In the genomic region with DNA sequence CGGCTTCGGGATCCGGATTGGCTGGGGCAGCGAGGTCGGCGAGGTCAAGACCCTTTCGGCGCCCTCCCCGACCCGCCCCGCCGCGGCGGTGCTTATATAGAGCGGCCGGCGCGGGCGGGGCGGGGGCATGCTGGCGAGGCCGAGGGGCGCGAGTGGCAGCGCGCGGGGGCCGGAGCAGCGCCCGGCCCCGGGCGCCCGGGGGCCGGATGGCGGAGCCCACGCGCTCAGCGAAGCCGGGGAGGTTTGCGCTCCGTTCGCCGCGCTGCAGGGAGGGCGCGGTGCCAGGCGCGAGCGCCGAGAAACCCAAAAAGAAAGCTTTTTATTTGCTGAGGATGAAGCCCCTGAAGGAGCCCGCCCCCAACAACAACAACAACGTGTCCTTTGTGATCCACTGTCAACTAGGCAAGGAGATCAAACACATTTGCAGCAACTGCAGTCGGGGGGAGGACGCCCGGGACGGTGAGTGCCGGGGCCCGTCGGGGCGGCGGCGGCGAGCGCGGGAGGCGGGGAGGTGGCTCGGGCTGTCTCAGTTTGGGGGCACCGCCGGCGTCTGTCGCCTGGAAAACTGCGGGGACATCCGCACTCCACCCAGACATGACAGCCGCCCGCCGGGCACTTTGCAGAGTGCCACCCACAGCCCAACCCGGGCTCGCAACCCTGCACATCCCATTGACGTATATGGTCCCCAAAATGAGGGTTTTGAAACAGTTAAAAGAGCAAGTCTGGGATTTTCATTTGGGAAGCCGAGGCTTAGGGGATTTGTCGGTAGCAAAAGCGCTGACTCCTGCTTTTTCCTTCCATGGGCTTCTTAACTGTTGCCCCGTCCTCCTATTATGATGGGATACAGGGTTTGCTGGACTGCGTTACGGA, we compare ENCODE assay signal across 9 cellular contexts.
A peak's percentile ranks its signal among the peaks of the same experiment; 100 is the strongest.
DNase-seq lines count a peak whose midpoint lies in the region; ATAC-seq and TF ChIP-seq lines count a peak whose summit lies in the region.
"Had no signal": no experiment of that assay in that cellular context is flagged by ENCODE, and none has a peak within 500 bp of the region (broad histone marks: within the 10 kb centered on the region; RNA-seq: fewer than 3 reads in every experiment).

No MANE protein-coding gene starts in this region.

- peak; percentile 36; the same call in 1 of the 2 replicates for ATAC-seq in Panc1
- no peak for ATAC-seq in HG03108 (IDR thresholded peaks at IDR 0.05; ENCODE audit: unreplicated experiment)
- ATAC-seq in HG03095 (IDR thresholded peaks at IDR 0.05; ENCODE audit: unreplicated experiment): no peak
- ATAC-seq in GM18498 (IDR thresholded peaks at IDR 0.05; ENCODE audit: unreplicated experiment): no peak
- ATAC-seq: HCT116 had no signal

- intact Hi-C loops in Panc1 (cut with micrococcal nuclease; ENCODE audit: unreplicated experiment): no loop called here
- intact Hi-C loops in ovary (cut with DNase I): no loop called here

- WGBS in ovary, 3 donors: 1 to 2% (median 2%) methylated on average over 57 to 85 of the region's 85 CpGs

- peaks cover 51% of the 10 kb centered on the region for H3K27me3 ChIP-seq in Panc1 (ENCODE audit: control insufficient read depth, insufficient read depth, low read length)
- H3K27me3 ChIP-seq in ovary: no peaks in the 10 kb centered on the region

- H3K9me3 ChIP-seq in Panc1 (ENCODE audit: control insufficient read depth, insufficient read depth, low read depth, low read length): no peaks in the 10 kb centered on the region
- H3K9me3 ChIP-seq in ovary: no peaks in the 10 kb centered on the region

- in situ Hi-C loops in Panc1 (cut with HindIII; ENCODE audit: low pct_unique_long_range_greater_than_20kb, low sequenced_read_pairs): no loop called here

- DNase-seq in COLO829 (ENCODE audit: low spot score) (peak; percentile 63), Panc1 (ENCODE audit: low read depth, low spot score) (no peak), foreskin melanocyte (peak; percentile 49), ovary (peak in 2 of 5 donors; percentile 14 to 36)
- no peak for DNase-seq in stimulated activated naive CD4-positive, alpha-beta T cell (lab: John Stamatoyannopoulos, UW)

- peaks cover 8% of the 10 kb centered on the region for H3K4me1 ChIP-seq in Panc1 (ENCODE audit: control insufficient read depth, insufficient read depth, low read length)
- H3K4me1 ChIP-seq in ovary (ENCODE audit: insufficient read depth): peaks cover 3% of the 10 kb centered on the region

- CTCF ChIA-PET in Panc1 (lab: Charles Lee): no interaction called here

- no peaks in the 10 kb centered on the region for H3K36me3 ChIP-seq in Panc1 (ENCODE audit: control insufficient read depth, insufficient read depth, low read length)
- H3K36me3 ChIP-seq in ovary: no peaks in the 10 kb centered on the region

- H3K4me3 ChIP-seq in Panc1 (ENCODE audit: low read depth in 2 of 2, low read length in 2 of 2): peak overlapping the region; percentile 13 to 34; a peak in 3 of 4 replicates
- H3K4me3 ChIP-seq in ovary: peak overlapping the region; percentile 18

- no peak for TF ChIP-seq CTCF in Panc1 (IDR thresholded peaks at IDR 0.05)
- no peak for TF ChIP-seq CTCF in ovary (IDR thresholded peaks at IDR 0.05)

- no TSS peak for BruUV-seq in Panc1 (replicated peaks; lab: Mats Ljungman, UMichigan)

- POLR2A ChIA-PET in Panc1 (lab: Charles Lee): no interaction called here

- H3K27ac ChIP-seq in Panc1 (ENCODE audit: low read length) (no peak overlapping the region), ovary (no peak overlapping the region)

- TF ChIP-seq EP300 in ovary (IDR thresholded peaks at IDR 0.05): no peak

- TF ChIP-seq POLR2A in ovary (IDR thresholded peaks at IDR 0.05): no peak

Comparison
In these comparisons a context has a peak if more than half of its experiments do, and no peak if none do; other contexts are left out.
1. DNase-seq: peak in COLO829 (single experiment) and foreskin melanocyte (single experiment); none in Panc1 (single experiment) and stimulated activated naive CD4-positive, alpha-beta T cell (0 of 6).